In genomic region chr2:45274190-45274926, GRCh38 we compare ENCODE assay signal across 1 cellular context.
TF ChIP-seq lines count a peak whose summit lies in the region.

No MANE protein-coding gene starts in this region.

TF ChIP-seq in HepG2, 621 proteins besides CTCF, POLR2A, EP300 and RAD21 (continued from another document and continues in another):
- TF ChIP-seq SP2 (CRISPR knock-in tag; IDR thresholded peaks at IDR 0.05) (no peak), REST (IDR thresholded peaks at IDR 0.05; ENCODE audit: borderline replicate concordance in 1 of 2, low read depth in 1 of 2, low read length in 2 of 2) (peak in 1 of 2 experiments; percentile 79; a peak in 2 of 4 replicates), E2F2 (CRISPR knock-in tag; IDR thresholded peaks at IDR 0.05; ENCODE audit: borderline replicate concordance) (no peak), ZNF691 (CRISPR knock-in tag; IDR thresholded peaks at IDR 0.05; ENCODE audit: borderline replicate concordance, low read depth) (no peak), ESRRA (CRISPR knock-in tag; IDR thresholded peaks at IDR 0.05; ENCODE audit: low read depth) (peak; percentile 70; the same call in 1 of the 2 replicates), ZFY (CRISPR knock-in tag; IDR thresholded peaks at IDR 0.05) (no peak; the same call in 1 of the 2 replicates), TIGD3 (CRISPR knock-in tag; IDR thresholded peaks at IDR 0.05; ENCODE audit: borderline replicate concordance) (no peak), ZNF629 (CRISPR knock-in tag; conservative IDR thresholded peaks at IDR 0.05) (no peak; the same call in 1 of the 2 replicates), FOXC1 (CRISPR knock-in tag; IDR thresholded peaks at IDR 0.05; ENCODE audit: borderline replicate concordance) (peak; percentile 88; the same call in 1 of the 2 replicates), NFAT5 (CRISPR knock-in tag; IDR thresholded peaks at IDR 0.05) (no peak), RNF2 (conservative IDR thresholded peaks at IDR 0.05; ENCODE audit: low read depth) (no peak), USF2 (IDR thresholded peaks at IDR 0.05; ENCODE audit: low read depth, low read length) (no peak), USF2 (CRISPR knock-in tag; IDR thresholded peaks at IDR 0.05; ENCODE audit: borderline replicate concordance) (no peak), ZNF512 (CRISPR knock-in tag; IDR thresholded peaks at IDR 0.05) (no peak), ZBTB37 (CRISPR knock-in tag; IDR thresholded peaks at IDR 0.05) (no peak), ZKSCAN5 (CRISPR knock-in tag; IDR thresholded peaks at IDR 0.05) (no peak), ARNT (IDR thresholded peaks at IDR 0.05) (no peak), SIN3B (IDR thresholded peaks at IDR 0.05; ENCODE audit: low read length) (no peak), ZNF800 (CRISPR knock-in tag; IDR thresholded peaks at IDR 0.05) (peak; percentile 40; the same call in 1 of the 2 replicates), ARNTL (CRISPR knock-in tag; IDR thresholded peaks at IDR 0.05) (peak; percentile 77; the same call in 1 of the 2 replicates), ZNF768 (CRISPR knock-in tag; IDR thresholded peaks at IDR 0.05) (no peak), HDAC2 (CRISPR knock-in tag; IDR thresholded peaks at IDR 0.05) (peak; percentile 99), PAWR (CRISPR knock-in tag; IDR thresholded peaks at IDR 0.05; ENCODE audit: borderline replicate concordance) (no peak), ZNF558 (CRISPR knock-in tag; IDR thresholded peaks at IDR 0.05; ENCODE audit: borderline replicate concordance) (peak; percentile 51; the same call in 1 of the 2 replicates), NFIC (IDR thresholded peaks at IDR 0.05; ENCODE audit: low read length) (peak; percentile 87; the same call in 1 of the 2 replicates), SP1 (IDR thresholded peaks at IDR 0.05) (no peak), SP1 (CRISPR knock-in tag; IDR thresholded peaks at IDR 0.05) (peak; percentile 42; the same call in 1 of the 2 replicates), ZBED4 (CRISPR knock-in tag; IDR thresholded peaks at IDR 0.05; ENCODE audit: borderline replicate concordance) (no peak; the same call in 1 of the 2 replicates)
